Comparison of ENCODE assay signal across 1 cellular context in the genomic region with DNA sequence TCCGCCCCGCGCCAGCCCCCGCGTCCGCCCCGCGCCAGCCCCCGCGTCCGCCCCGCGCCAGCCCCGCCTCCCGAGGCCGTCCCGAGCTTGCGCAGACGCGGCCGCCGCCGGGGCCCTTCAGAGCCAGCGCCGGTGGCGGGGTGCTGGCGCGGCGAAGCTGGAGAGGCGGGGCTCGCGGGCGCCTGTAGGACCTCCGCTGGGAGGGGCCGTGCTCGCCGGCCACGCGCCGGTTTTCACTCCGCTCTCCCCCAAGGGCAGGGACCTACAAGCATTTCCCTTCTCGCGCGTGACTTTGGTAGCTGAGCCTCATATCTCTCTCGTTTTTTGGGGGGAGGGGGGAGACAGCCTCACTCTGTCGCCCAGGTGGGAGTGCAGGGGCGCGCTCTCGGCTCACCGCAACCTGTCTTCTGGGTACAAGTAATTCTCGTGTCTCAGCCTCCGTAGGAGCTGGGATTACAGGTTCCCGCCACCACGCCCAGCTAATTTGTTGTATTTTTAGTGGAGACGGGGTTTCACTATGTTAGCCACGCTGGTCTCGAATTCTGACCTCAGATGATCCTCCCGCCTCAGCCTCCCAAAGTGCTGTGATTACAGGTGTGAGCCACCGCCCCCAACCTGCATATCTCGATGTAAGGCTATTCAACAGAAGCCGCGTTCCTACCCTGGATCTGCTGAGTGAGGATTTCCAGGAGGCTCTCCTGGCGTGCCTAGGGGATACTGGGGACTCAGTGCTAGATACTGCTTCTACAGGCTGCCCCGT.
A peak's percentile ranks its signal among the peaks of the same experiment; 100 is the strongest.
TF ChIP-seq lines count a peak whose summit lies in the region.

A gene (minus strand): TSS at position 159 of the 760 bp plus-strand sequence. CDS start 6,595 bp downstream, outside the sequence.

TF ChIP-seq in K562, 482 proteins besides CTCF, POLR2A, EP300 and RAD21 (continued from another document and continues in another):
- TF ChIP-seq, protein P1, sequence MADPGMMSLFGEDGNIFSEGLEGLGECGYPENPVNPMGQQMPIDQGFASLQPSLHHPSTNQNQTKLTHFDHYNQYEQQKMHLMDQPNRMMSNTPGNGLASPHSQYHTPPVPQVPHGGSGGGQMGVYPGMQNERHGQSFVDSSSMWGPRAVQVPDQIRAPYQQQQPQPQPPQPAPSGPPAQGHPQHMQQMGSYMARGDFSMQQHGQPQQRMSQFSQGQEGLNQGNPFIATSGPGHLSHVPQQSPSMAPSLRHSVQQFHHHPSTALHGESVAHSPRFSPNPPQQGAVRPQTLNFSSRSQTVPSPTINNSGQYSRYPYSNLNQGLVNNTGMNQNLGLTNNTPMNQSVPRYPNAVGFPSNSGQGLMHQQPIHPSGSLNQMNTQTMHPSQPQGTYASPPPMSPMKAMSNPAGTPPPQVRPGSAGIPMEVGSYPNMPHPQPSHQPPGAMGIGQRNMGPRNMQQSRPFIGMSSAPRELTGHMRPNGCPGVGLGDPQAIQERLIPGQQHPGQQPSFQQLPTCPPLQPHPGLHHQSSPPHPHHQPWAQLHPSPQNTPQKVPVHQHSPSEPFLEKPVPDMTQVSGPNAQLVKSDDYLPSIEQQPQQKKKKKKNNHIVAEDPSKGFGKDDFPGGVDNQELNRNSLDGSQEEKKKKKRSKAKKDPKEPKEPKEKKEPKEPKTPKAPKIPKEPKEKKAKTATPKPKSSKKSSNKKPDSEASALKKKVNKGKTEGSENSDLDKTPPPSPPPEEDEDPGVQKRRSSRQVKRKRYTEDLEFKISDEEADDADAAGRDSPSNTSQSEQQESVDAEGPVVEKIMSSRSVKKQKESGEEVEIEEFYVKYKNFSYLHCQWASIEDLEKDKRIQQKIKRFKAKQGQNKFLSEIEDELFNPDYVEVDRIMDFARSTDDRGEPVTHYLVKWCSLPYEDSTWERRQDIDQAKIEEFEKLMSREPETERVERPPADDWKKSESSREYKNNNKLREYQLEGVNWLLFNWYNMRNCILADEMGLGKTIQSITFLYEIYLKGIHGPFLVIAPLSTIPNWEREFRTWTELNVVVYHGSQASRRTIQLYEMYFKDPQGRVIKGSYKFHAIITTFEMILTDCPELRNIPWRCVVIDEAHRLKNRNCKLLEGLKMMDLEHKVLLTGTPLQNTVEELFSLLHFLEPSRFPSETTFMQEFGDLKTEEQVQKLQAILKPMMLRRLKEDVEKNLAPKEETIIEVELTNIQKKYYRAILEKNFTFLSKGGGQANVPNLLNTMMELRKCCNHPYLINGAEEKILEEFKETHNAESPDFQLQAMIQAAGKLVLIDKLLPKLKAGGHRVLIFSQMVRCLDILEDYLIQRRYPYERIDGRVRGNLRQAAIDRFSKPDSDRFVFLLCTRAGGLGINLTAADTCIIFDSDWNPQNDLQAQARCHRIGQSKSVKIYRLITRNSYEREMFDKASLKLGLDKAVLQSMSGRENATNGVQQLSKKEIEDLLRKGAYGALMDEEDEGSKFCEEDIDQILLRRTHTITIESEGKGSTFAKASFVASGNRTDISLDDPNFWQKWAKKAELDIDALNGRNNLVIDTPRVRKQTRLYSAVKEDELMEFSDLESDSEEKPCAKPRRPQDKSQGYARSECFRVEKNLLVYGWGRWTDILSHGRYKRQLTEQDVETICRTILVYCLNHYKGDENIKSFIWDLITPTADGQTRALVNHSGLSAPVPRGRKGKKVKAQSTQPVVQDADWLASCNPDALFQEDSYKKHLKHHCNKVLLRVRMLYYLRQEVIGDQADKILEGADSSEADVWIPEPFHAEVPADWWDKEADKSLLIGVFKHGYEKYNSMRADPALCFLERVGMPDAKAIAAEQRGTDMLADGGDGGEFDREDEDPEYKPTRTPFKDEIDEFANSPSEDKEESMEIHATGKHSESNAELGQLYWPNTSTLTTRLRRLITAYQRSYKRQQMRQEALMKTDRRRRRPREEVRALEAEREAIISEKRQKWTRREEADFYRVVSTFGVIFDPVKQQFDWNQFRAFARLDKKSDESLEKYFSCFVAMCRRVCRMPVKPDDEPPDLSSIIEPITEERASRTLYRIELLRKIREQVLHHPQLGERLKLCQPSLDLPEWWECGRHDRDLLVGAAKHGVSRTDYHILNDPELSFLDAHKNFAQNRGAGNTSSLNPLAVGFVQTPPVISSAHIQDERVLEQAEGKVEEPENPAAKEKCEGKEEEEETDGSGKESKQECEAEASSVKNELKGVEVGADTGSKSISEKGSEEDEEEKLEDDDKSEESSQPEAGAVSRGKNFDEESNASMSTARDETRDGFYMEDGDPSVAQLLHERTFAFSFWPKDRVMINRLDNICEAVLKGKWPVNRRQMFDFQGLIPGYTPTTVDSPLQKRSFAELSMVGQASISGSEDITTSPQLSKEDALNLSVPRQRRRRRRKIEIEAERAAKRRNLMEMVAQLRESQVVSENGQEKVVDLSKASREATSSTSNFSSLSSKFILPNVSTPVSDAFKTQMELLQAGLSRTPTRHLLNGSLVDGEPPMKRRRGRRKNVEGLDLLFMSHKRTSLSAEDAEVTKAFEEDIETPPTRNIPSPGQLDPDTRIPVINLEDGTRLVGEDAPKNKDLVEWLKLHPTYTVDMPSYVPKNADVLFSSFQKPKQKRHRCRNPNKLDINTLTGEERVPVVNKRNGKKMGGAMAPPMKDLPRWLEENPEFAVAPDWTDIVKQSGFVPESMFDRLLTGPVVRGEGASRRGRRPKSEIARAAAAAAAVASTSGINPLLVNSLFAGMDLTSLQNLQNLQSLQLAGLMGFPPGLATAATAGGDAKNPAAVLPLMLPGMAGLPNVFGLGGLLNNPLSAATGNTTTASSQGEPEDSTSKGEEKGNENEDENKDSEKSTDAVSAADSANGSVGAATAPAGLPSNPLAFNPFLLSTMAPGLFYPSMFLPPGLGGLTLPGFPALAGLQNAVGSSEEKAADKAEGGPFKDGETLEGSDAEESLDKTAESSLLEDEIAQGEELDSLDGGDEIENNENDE (IDR thresholded peaks at IDR 0.05; ENCODE audit: low read depth, low read length) = no peak
- TF ChIP-seq PRMT5 (CRISPR knock-in tag; IDR thresholded peaks at IDR 0.05) (no peak), SNRNP70 (optimal IDR thresholded peaks at IDR 0.05; ENCODE audit: low read depth, low read length) (no peak), NONO (IDR thresholded peaks at IDR 0.05; ENCODE audit: low read depth in 2 of 2, low read length in 1 of 2) (no peak), FOXK2 (conservative IDR thresholded peaks at IDR 0.05 in 1 of 2, IDR thresholded peaks at IDR 0.05 in 1 of 2; ENCODE audit: low read depth in 2 of 2) (no peak), KDM5B (IDR thresholded peaks at IDR 0.05; ENCODE audit: insufficient replicate concordance, low read depth, low read length) (peak; percentile 63), GATA2 (CRISPR knock-in tag; IDR thresholded peaks at IDR 0.05) (no peak), ERF (CRISPR knock-in tag; IDR thresholded peaks at IDR 0.05) (no peak), NELFE (IDR thresholded peaks at IDR 0.05; ENCODE audit: insufficient read depth, insufficient read length) (no peak), HMGN3 (IDR thresholded peaks at IDR 0.05; ENCODE audit: borderline replicate concordance, extremely low read depth, insufficient read length, low read depth, low read length) (peak; percentile 68), IFI16 (CRISPR knock-in tag; IDR thresholded peaks at IDR 0.05) (no peak), ZNF282 (CRISPR knock-in tag; IDR thresholded peaks at IDR 0.05) (no peak), HDAC2 (IDR thresholded peaks at IDR 0.05) (no peak), BACH1 (tag; IDR thresholded peaks at IDR 0.05) (no peak), DPF2 (IDR thresholded peaks at IDR 0.05) (0 out of 2 replicates have a peak, but pooled peaks have one; percentile 24), NR3C1 (CRISPR knock-in tag; IDR thresholded peaks at IDR 0.05) (no peak), TCFL5 (CRISPR knock-in tag; conservative IDR thresholded peaks at IDR 0.05) (no peak), SRSF3 (IDR thresholded peaks at IDR 0.05; ENCODE audit: insufficient read depth, low read length) (no peak), TAF15 (IDR thresholded peaks at IDR 0.05; ENCODE audit: low read depth, low read length) (no peak), BRD4 (IDR thresholded peaks at IDR 0.05) (no peak), YY1 (IDR thresholded peaks at IDR 0.05; ENCODE audit: borderline replicate concordance in 1 of 3, control insufficient read depth in 1 of 3, extremely low read depth in 1 of 3, insufficient read depth in 3 of 3, insufficient read length in 1 of 3, insufficient replicate concordance in 2 of 3, low read depth in 1 of 3, low read length in 2 of 3) (peak in 1 of 3 experiments; percentile 16), FOSL1 (tag; conservative IDR thresholded peaks at IDR 0.05) (no peak)
- TF ChIP-seq, protein P2, sequence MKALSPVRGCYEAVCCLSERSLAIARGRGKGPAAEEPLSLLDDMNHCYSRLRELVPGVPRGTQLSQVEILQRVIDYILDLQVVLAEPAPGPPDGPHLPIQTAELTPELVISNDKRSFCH (CRISPR knock-in tag; IDR thresholded peaks at IDR 0.05) = no peak
- TF ChIP-seq, protein P2 (tag; IDR thresholded peaks at IDR 0.05) = no peak
- TF ChIP-seq, protein P3, sequence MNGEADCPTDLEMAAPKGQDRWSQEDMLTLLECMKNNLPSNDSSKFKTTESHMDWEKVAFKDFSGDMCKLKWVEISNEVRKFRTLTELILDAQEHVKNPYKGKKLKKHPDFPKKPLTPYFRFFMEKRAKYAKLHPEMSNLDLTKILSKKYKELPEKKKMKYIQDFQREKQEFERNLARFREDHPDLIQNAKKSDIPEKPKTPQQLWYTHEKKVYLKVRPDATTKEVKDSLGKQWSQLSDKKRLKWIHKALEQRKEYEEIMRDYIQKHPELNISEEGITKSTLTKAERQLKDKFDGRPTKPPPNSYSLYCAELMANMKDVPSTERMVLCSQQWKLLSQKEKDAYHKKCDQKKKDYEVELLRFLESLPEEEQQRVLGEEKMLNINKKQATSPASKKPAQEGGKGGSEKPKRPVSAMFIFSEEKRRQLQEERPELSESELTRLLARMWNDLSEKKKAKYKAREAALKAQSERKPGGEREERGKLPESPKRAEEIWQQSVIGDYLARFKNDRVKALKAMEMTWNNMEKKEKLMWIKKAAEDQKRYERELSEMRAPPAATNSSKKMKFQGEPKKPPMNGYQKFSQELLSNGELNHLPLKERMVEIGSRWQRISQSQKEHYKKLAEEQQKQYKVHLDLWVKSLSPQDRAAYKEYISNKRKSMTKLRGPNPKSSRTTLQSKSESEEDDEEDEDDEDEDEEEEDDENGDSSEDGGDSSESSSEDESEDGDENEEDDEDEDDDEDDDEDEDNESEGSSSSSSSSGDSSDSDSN (IDR thresholded peaks at IDR 0.05; ENCODE audit: borderline replicate concordance in 1 of 2, low read depth in 2 of 2, low read length in 2 of 2) = no peak
- TF ChIP-seq, protein P4, sequence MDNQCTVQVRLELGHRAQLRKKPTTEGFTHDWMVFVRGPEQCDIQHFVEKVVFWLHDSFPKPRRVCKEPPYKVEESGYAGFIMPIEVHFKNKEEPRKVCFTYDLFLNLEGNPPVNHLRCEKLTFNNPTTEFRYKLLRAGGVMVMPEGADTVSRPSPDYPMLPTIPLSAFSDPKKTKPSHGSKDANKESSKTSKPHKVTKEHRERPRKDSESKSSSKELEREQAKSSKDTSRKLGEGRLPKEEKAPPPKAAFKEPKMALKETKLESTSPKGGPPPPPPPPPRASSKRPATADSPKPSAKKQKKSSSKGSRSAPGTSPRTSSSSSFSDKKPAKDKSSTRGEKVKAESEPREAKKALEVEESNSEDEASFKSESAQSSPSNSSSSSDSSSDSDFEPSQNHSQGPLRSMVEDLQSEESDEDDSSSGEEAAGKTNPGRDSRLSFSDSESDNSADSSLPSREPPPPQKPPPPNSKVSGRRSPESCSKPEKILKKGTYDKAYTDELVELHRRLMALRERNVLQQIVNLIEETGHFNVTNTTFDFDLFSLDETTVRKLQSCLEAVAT (IDR thresholded peaks at IDR 0.05) = no peak
- TF ChIP-seq, protein P5, sequence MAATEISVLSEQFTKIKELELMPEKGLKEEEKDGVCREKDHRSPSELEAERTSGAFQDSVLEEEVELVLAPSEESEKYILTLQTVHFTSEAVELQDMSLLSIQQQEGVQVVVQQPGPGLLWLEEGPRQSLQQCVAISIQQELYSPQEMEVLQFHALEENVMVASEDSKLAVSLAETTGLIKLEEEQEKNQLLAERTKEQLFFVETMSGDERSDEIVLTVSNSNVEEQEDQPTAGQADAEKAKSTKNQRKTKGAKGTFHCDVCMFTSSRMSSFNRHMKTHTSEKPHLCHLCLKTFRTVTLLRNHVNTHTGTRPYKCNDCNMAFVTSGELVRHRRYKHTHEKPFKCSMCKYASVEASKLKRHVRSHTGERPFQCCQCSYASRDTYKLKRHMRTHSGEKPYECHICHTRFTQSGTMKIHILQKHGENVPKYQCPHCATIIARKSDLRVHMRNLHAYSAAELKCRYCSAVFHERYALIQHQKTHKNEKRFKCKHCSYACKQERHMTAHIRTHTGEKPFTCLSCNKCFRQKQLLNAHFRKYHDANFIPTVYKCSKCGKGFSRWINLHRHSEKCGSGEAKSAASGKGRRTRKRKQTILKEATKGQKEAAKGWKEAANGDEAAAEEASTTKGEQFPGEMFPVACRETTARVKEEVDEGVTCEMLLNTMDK (IDR thresholded peaks at IDR 0.05; ENCODE audit: borderline replicate concordance, insufficient read depth, low read depth, low read length, poor library complexity, severe bottlenecking) = no peak
- TF ChIP-seq, protein P6, sequence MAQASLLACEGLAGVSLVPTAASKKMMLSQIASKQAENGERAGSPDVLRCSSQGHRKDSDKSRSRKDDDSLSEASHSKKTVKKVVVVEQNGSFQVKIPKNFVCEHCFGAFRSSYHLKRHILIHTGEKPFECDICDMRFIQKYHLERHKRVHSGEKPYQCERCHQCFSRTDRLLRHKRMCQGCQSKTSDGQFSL (CRISPR knock-in tag; IDR thresholded peaks at IDR 0.05) = no peak
- TF ChIP-seq, protein P6 (tag; IDR thresholded peaks at IDR 0.05) = no peak
- TF ChIP-seq, protein P7, sequence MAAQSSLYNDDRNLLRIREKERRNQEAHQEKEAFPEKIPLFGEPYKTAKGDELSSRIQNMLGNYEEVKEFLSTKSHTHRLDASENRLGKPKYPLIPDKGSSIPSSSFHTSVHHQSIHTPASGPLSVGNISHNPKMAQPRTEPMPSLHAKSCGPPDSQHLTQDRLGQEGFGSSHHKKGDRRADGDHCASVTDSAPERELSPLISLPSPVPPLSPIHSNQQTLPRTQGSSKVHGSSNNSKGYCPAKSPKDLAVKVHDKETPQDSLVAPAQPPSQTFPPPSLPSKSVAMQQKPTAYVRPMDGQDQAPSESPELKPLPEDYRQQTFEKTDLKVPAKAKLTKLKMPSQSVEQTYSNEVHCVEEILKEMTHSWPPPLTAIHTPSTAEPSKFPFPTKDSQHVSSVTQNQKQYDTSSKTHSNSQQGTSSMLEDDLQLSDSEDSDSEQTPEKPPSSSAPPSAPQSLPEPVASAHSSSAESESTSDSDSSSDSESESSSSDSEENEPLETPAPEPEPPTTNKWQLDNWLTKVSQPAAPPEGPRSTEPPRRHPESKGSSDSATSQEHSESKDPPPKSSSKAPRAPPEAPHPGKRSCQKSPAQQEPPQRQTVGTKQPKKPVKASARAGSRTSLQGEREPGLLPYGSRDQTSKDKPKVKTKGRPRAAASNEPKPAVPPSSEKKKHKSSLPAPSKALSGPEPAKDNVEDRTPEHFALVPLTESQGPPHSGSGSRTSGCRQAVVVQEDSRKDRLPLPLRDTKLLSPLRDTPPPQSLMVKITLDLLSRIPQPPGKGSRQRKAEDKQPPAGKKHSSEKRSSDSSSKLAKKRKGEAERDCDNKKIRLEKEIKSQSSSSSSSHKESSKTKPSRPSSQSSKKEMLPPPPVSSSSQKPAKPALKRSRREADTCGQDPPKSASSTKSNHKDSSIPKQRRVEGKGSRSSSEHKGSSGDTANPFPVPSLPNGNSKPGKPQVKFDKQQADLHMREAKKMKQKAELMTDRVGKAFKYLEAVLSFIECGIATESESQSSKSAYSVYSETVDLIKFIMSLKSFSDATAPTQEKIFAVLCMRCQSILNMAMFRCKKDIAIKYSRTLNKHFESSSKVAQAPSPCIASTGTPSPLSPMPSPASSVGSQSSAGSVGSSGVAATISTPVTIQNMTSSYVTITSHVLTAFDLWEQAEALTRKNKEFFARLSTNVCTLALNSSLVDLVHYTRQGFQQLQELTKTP (IDR thresholded peaks at IDR 0.05; ENCODE audit: low read depth in 1 of 2, partially characterized antibody in 2 of 2) = no peak
